In genomic region chr13:93708323-93709075, GRCh38 we compare ENCODE assay signal across 26 cellular contexts.
"Had no signal": no experiment of that assay in that cellular context is flagged by ENCODE, and none has a peak within 500 bp of the region (broad histone marks: within the 10 kb centered on the region; RNA-seq: fewer than 3 reads in every experiment).

No MANE protein-coding gene starts in this region.

- H3K27me3 Mint-ChIP-seq: activated B cell treated with CpG ODN at 0.5 μM for 24 hours; activated CD4-positive, alpha-beta T cell treated with anti-CD3 and anti-CD28 coated beads, Interleukin-2, amount 10 ng/mL, durations not matched to agents 24 days and 14 days; activated naive CD8-positive, alpha-beta T cell treated with anti-CD3 and anti-CD28 coated beads, Interleukin-2, amount 50 U/mL, for 24 hours; T-helper 17 cell had no signal

- DNase-seq: activated B cell treated with CpG ODN at 0.5 μM for 24 hours; activated CD4-positive, alpha-beta T cell treated with anti-CD3 and anti-CD28 coated beads for 1 hour; activated CD4-positive, alpha-beta T cell treated with anti-CD3 and anti-CD28 coated beads, Interleukin-2, amount 10 ng/mL, durations not matched to agents 24 days and 14 days; activated CD4-positive, alpha-beta T cell treated with anti-CD3 and anti-CD28 coated beads, Interleukin-2, amount 50 U/mL, for 48 hours; activated CD8-positive, alpha-beta memory T cell treated with anti-CD3 and anti-CD28 coated beads for 24 hours; activated effector memory CD4-positive, alpha-beta T cell treated with anti-CD3 and anti-CD28 coated beads, Interleukin-2, amount 50 U/mL, for 16 hours; activated naive CD4-positive, alpha-beta T cell treated with Interleukin-2 at 50 U/mL for 16 hours; activated naive CD8-positive, alpha-beta T cell treated with anti-CD3 and anti-CD28 coated beads, Interleukin-2, amount 50 U/mL, for 24 hours; activated T-cell treated with anti-CD3 and anti-CD28 coated beads, Interleukin-2, amount 50 U/mL, for 4 hours; amniotic stem cell; brain microvascular endothelial cell; Kasumi-1; NCI-H1092; NCI-H1694; NCI-H2029; NCI-H345; NCI-H510A; NCI-H526 treated with DMSO at 0.1 percent for 48 hours; NCI-H82; NK-92 treated with Interleukin-12 subunit alpha and Interleukin-12 subunit beta, amount 100 ng/mL, for 24 hours; SHP77; T-helper 17 cell; T-helper 9 cell had no signal

- H3K27ac Mint-ChIP-seq: activated B cell treated with CpG ODN at 0.5 μM for 24 hours; activated CD4-positive, alpha-beta T cell treated with anti-CD3 and anti-CD28 coated beads, Interleukin-2, amount 10 ng/mL, durations not matched to agents 24 days and 14 days; activated naive CD4-positive, alpha-beta T cell treated with anti-CD3 and anti-CD28 coated beads, Interleukin-2, amount 50 U/mL, for 72 hours; activated naive CD8-positive, alpha-beta T cell treated with anti-CD3 and anti-CD28 coated beads, Interleukin-2, amount 50 U/mL, for 24 hours; T-helper 17 cell had no signal

- H3K4me3 Mint-ChIP-seq: activated B cell treated with CpG ODN at 0.5 μM for 24 hours; activated CD4-positive, alpha-beta T cell treated with anti-CD3 and anti-CD28 coated beads, Interleukin-2, amount 10 ng/mL, durations not matched to agents 24 days and 14 days; activated naive CD8-positive, alpha-beta T cell treated with anti-CD3 and anti-CD28 coated beads, Interleukin-2, amount 50 U/mL, for 24 hours; activated T-cell treated with anti-CD3 and anti-CD28 coated beads, Interleukin-2, amount 50 U/mL, for 4 hours; T-helper 17 cell had no signal

- ATAC-seq: activated naive CD4-positive, alpha-beta T cell treated with anti-CD3 and anti-CD28 coated beads, Interleukin-2, amount 50 U/mL, for 72 hours; activated naive CD8-positive, alpha-beta T cell treated with anti-CD3 and anti-CD28 coated beads, Interleukin-2, amount 50 U/mL, for 24 hours; activated T-cell treated with anti-CD3 and anti-CD28 coated beads, Interleukin-2, amount 50 U/mL, for 4 hours; T-helper 17 cell had no signal

- H3K27ac ChIP-seq: brain microvascular endothelial cell, cardiac muscle cell, SJSA1 had no signal

- H3K36me3 Mint-ChIP-seq: activated naive CD4-positive, alpha-beta T cell treated with anti-CD3 and anti-CD28 coated beads, Interleukin-2, amount 50 U/mL, for 72 hours had no signal

- H3K4me3 ChIP-seq: cardiac muscle cell, SJSA1 had no signal

- H3K36me3 ChIP-seq: brain microvascular endothelial cell, cardiac muscle cell, SJSA1 had no signal

- H3K9me3 Mint-ChIP-seq: activated CD4-positive, alpha-beta T cell treated with anti-CD3 and anti-CD28 coated beads, Interleukin-2, amount 10 ng/mL, durations not matched to agents 24 days and 14 days had no signal

- H3K4me1 Mint-ChIP-seq: activated B cell treated with CpG ODN at 0.5 μM for 24 hours; activated CD4-positive, alpha-beta T cell treated with anti-CD3 and anti-CD28 coated beads, Interleukin-2, amount 10 ng/mL, durations not matched to agents 24 days and 14 days; activated naive CD8-positive, alpha-beta T cell treated with anti-CD3 and anti-CD28 coated beads, Interleukin-2, amount 50 U/mL, for 24 hours; T-helper 17 cell had no signal

- H3K27me3 ChIP-seq: brain microvascular endothelial cell, cardiac muscle cell, SJSA1 had no signal
